19 cellular contexts compared by ENCODE assay signal in genomic region chr3:15281817-15282216, GRCh38.
"Had no signal": no experiment of that assay in that cellular context is flagged by ENCODE, and none has a peak within 500 bp of the region (broad histone marks: within the 10 kb centered on the region; RNA-seq: fewer than 3 reads in every experiment).

No MANE protein-coding gene starts in this region.

- H3K27me3 ChIP-seq: esophagus squamous epithelium, upper lobe of right lung had no signal

- H3K27me3 Mint-ChIP-seq: effector memory CD8-positive, alpha-beta T cell; stimulated activated naive CD8-positive, alpha-beta T cell treated with anti-CD3 and anti-CD28 coated beads, Interleukin-15, Interleukin-2, amounts not matched to agents 100 ng/mL and 50 ng/mL, for 24 hours; T-cell had no signal

- H3K9me3 ChIP-seq: esophagus squamous epithelium, lower lobe of right lung, psoas muscle, thoracic aorta, upper lobe of right lung had no signal

- H3K9me3 Mint-ChIP-seq: activated naive CD4-positive, alpha-beta T cell treated with anti-CD3 and anti-CD28 coated beads, Interleukin-2, amount 10 ng/mL, durations not matched to agents 7 days and 5 days; activated T-cell treated with anti-CD3 and anti-CD28 coated beads, Interleukin-2, amount 50 U/mL, for 4 hours; effector memory CD8-positive, alpha-beta T cell; neural crest cell; stimulated activated naive CD8-positive, alpha-beta T cell treated with anti-CD3 and anti-CD28 coated beads, Interleukin-15, Interleukin-2, amounts not matched to agents 100 ng/mL and 50 ng/mL, for 24 hours; T-cell had no signal

- DNase-seq: activated CD4-positive, alpha-beta T cell treated with anti-CD3 and anti-CD28 coated beads, Interleukin-2, amount 50 U/mL, for 1 hour; activated CD8-positive, alpha-beta memory T cell treated with anti-CD3 and anti-CD28 coated beads, Interleukin-2, amount 50 U/mL, for 4 hours; activated effector memory CD4-positive, alpha-beta T cell treated with Interleukin-2 at 50 U/mL for 16 hours; activated naive CD4-positive, alpha-beta T cell treated with anti-CD3 and anti-CD28 coated beads, Interleukin-2, amount 10 ng/mL, durations not matched to agents 7 days and 5 days; activated T-cell treated with anti-CD3 and anti-CD28 coated beads, Interleukin-2, amount 50 U/mL, for 4 hours; cerebellar nuclear complex; effector memory CD8-positive, alpha-beta T cell; esophagus squamous epithelium; lower lobe of right lung; psoas muscle; stimulated activated CD4-positive, alpha-beta T cell treated with anti-CD3 and anti-CD28 coated beads, Interleukin-2, amount 100 ng/mL, for 24 hours; T-cell; T1000; upper lobe of right lung had no signal

- H3K4me1 Mint-ChIP-seq: neural crest cell had no signal

- ATAC-seq: activated CD4-positive, CD25-positive, alpha-beta regulatory T cell treated with anti-CD3 and anti-CD28 coated beads, Interleukin-2, amount 50 U/mL, for 24 hours; activated T-cell treated with anti-CD3 and anti-CD28 coated beads, Interleukin-2, amount 50 U/mL, for 4 hours; effector memory CD8-positive, alpha-beta T cell; lower lobe of right lung; psoas muscle; right cardiac atrium; T-cell; upper lobe of right lung had no signal

- H3K27ac Mint-ChIP-seq: activated naive CD4-positive, alpha-beta T cell treated with anti-CD3 and anti-CD28 coated beads, Interleukin-2, amount 10 ng/mL, durations not matched to agents 7 days and 5 days; stimulated activated naive CD8-positive, alpha-beta T cell treated with anti-CD3 and anti-CD28 coated beads, Interleukin-15, Interleukin-2, amounts not matched to agents 100 ng/mL and 50 ng/mL, for 24 hours; T-cell had no signal

- H3K4me3 Mint-ChIP-seq: activated naive CD4-positive, alpha-beta T cell treated with anti-CD3 and anti-CD28 coated beads, Interleukin-2, amount 10 ng/mL, durations not matched to agents 7 days and 5 days; activated T-cell treated with anti-CD3 and anti-CD28 coated beads, Interleukin-2, amount 50 U/mL, for 4 hours; neural crest cell; stimulated activated naive CD8-positive, alpha-beta T cell treated with anti-CD3 and anti-CD28 coated beads, Interleukin-15, Interleukin-2, amounts not matched to agents 100 ng/mL and 50 ng/mL, for 24 hours; T-cell had no signal

- H3K27ac ChIP-seq: esophagus squamous epithelium, lower lobe of right lung, psoas muscle, thoracic aorta, upper lobe of right lung had no signal

- H3K36me3 ChIP-seq: esophagus squamous epithelium, thoracic aorta, upper lobe of right lung had no signal

- H3K4me3 ChIP-seq: esophagus squamous epithelium, lower lobe of right lung, psoas muscle, thoracic aorta, upper lobe of right lung had no signal
